Comparison of ENCODE assay signal across 8 cellular contexts in the genomic region with DNA sequence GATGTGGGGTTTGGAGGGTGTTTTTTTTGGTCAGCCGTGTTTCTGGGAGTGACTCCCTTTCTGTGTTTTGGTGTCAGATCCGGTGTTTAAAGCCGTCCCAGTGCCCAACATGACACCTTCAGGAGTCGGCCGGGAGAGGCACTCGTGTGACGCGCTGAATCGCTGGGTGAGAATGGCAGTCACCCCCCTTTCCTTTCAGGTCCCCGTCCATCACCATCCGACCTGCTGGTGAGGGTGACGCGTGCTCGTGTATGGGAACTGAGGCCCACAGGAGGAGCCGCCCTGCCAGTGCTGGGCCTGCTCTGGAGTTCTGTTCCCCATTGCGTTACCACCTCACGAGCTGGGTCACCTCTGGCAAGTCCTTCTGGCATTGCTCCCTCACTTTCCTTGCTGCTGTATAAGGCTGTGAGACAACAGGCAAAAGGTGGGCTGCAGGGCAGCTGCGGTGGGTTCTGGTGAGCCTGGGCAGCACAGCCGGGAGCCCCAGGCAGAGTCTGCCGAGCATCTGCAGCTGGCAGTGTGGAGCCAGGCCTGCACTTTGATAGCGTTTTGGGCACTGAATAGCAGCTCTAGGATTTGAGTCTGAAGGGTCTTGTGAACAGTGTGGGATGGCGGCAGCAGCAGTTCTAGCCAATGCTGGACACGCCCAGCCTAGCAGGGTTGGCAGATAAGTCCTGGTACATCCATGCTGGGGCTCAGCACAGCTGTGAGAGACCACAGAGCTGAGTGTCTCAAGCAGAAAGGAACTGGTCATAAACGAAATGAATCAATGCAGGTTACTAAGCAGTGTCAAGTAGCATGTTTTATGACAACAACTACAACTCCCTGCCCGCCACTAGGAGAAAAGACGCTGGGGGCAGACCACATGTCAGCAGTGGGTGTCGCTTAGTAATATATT. TPM values are rescaled to one million over a fixed set of nuclear protein-coding genes. Genes with fewer than 3 reads are reported as not detected.
DNase-seq lines count a peak whose midpoint lies in the region; ATAC-seq, FAIRE-seq and TF ChIP-seq lines count a peak whose summit lies in the region.
"Not testable (repeated sequence)": the region's sequence is repeated elsewhere in the genome, so short reads cannot be mapped to it uniquely, and the experiment has no call there.

No MANE protein-coding gene starts in this region.

- peaks cover 51% of the 10 kb centered on the region for H3K36me3 Mint-ChIP-seq in astrocyte (ENCODE audit: low read depth, unreplicated experiment)
- H3K36me3 Mint-ChIP-seq in nephron (ENCODE audit: low read depth) = peaks cover 74% of the 10 kb centered on the region

- ATAC-seq in RWPE2 (ENCODE audit: low read depth) (peak; percentile 40), esophagus mucosa (peak; percentile 29), left ventricle myocardium superior (peak; percentile 9)

- H3K4me3 ChIP-seq in A673 (ENCODE audit: low read depth, low read length, poor library complexity, severe bottlenecking); H7 (ENCODE audit: insufficient read depth, low read depth, low read length); RWPE2 (ENCODE audit: severe bottlenecking); astrocyte (ENCODE audit: insufficient read depth, low read depth, low read length): not testable (repeated sequence)
- H3K4me3 ChIP-seq in skeletal muscle tissue (ENCODE audit: low read length in 3 of 3) = peak overlapping the region in 1 of 3 donors; percentile 35

- not testable (repeated sequence) for H3K9ac ChIP-seq in astrocyte (ENCODE audit: low read length)
- H3K9ac ChIP-seq in skeletal muscle tissue (ENCODE audit: low read depth in 1 of 3, low read length in 3 of 3) = peak overlapping the region in 2 of 3 donors; percentile 14 to 25

- H3K4me1 Mint-ChIP-seq in astrocyte (ENCODE audit: low read depth, unreplicated experiment) (peaks cover 15% of the 10 kb centered on the region), nephron (peaks cover 23% of the 10 kb centered on the region)

- not testable (repeated sequence) for H2AFZ ChIP-seq in astrocyte (ENCODE audit: low read depth, low read length)

- not testable (repeated sequence) for H3K4me2 ChIP-seq in astrocyte (ENCODE audit: low read length)

- H3K27me3 Mint-ChIP-seq in astrocyte (ENCODE audit: low read depth, unreplicated experiment); nephron (ENCODE audit: low read depth): not testable (repeated sequence)

- not testable (repeated sequence) for H3K27me3 ChIP-seq in A673 (replicated peaks; ENCODE audit: insufficient read depth, low read depth, low read length, poor library complexity); H7 (ENCODE audit: control insufficient read depth, insufficient read depth, low read length); RWPE2 (ENCODE audit: insufficient read depth, poor library complexity, severe bottlenecking); astrocyte (ENCODE audit: insufficient read depth, low read length); skeletal muscle tissue (ENCODE audit: control insufficient read depth in 3 of 3, insufficient read depth in 3 of 3, low read length in 3 of 3)

- not testable (repeated sequence) for TF ChIP-seq CTCF in A673 (conservative IDR thresholded peaks at IDR 0.05; ENCODE audit: low read depth, low read length); RWPE2 (IDR thresholded peaks at IDR 0.05; ENCODE audit: poor library complexity, severe bottlenecking); astrocyte (IDR thresholded peaks at IDR 0.05; ENCODE audit: insufficient read depth, low read depth, low read length); nephron (IDR thresholded peaks at IDR 0.05; ENCODE audit: unreplicated experiment in 3 of 3)

- not testable (repeated sequence) for H3K9me3 Mint-ChIP-seq in astrocyte (ENCODE audit: unreplicated experiment); nephron

- H3K4me3 Mint-ChIP-seq in astrocyte (ENCODE audit: unreplicated experiment); nephron: not testable (repeated sequence)

- H3K27ac Mint-ChIP-seq in astrocyte (ENCODE audit: unreplicated experiment) (peak overlapping the region; percentile 36), nephron (peak overlapping the region; percentile 50 to 86 (median 81))

- peaks cover 24% of the 10 kb centered on the region for H3K79me2 ChIP-seq in astrocyte (ENCODE audit: insufficient read depth, low read length)

- H3K9me3 ChIP-seq in A673 (ENCODE audit: low read depth, low read length, poor library complexity, severe bottlenecking); RWPE2 (ENCODE audit: severe bottlenecking); astrocyte (ENCODE audit: insufficient read depth, low read depth, low read length); skeletal muscle tissue (ENCODE audit: control insufficient read depth in 3 of 3, low read length in 3 of 3): not testable (repeated sequence)

- H3K27ac ChIP-seq in A673 (ENCODE audit: low read depth, low read length, poor library complexity, severe bottlenecking) (peak overlapping the region; percentile 40), RWPE2 (ENCODE audit: poor library complexity, severe bottlenecking) (peak overlapping the region; percentile 2), skeletal muscle tissue (ENCODE audit: low read depth, low read length) (peak overlapping the region; percentile 36)
- H3K27ac ChIP-seq in astrocyte (ENCODE audit: low read depth, low read length) = not testable (repeated sequence)

- peaks cover 59% of the 10 kb centered on the region for H4K20me1 ChIP-seq in astrocyte (ENCODE audit: insufficient read depth, low read length)

- peak; percentile 29 for FAIRE-seq in astrocyte (lab: Jason Lieb, UNC)

- POLR2A ChIA-PET in A673 (lab: Charles Lee; ENCODE audit: low non-redundant PET) = not testable (repeated sequence)

- CTCF ChIA-PET in A673 (lab: Charles Lee) = not testable (repeated sequence)

- H3K36me3 ChIP-seq in A673 (ENCODE audit: insufficient read depth, low read length, poor library complexity, severe bottlenecking) (peaks cover 45% of the 10 kb centered on the region), H7 (replicated peaks; ENCODE audit: control insufficient read depth, insufficient read depth, low read length) (peaks cover 27% of the 10 kb centered on the region), RWPE2 (ENCODE audit: low read depth) (peaks cover 54% of the 10 kb centered on the region), astrocyte (ENCODE audit: insufficient read depth, low read length) (peaks cover 38% of the 10 kb centered on the region), skeletal muscle tissue (ENCODE audit: control insufficient read depth in 3 of 3, insufficient read depth in 3 of 3, low read length in 3 of 3) (peaks cover 36 to 47% (median 43%) of the 10 kb centered on the region in 3 donors)

- DNase-seq in A673 (ENCODE audit: low spot score); RWPE2 (ENCODE audit: low spot score); left ventricle myocardium superior: not testable (repeated sequence)
- DNase-seq in H7 (peak; percentile 41), astrocyte (ENCODE audit: low read depth) (peak; percentile 25)

- not testable (repeated sequence) for BruUV-seq in A673 (replicated peaks; lab: Mats Ljungman, UMichigan)

- intact Hi-C loops in A673 (cut with micrococcal nuclease; ENCODE audit: unreplicated experiment); left ventricle myocardium superior (cut with micrococcal nuclease): not testable (repeated sequence)

- peaks cover 14% of the 10 kb centered on the region for H3K4me1 ChIP-seq in A673 (ENCODE audit: insufficient read depth, low read length, poor library complexity, severe bottlenecking)
- H3K4me1 ChIP-seq in RWPE2 (ENCODE audit: insufficient read depth, poor library complexity, severe bottlenecking) = peaks cover 13% of the 10 kb centered on the region
- H3K4me1 ChIP-seq in astrocyte (ENCODE audit: insufficient read depth, low read length) = peaks cover 20% of the 10 kb centered on the region
- peaks cover 19 to 35% (median 22%) of the 10 kb centered on the region in 3 donors for H3K4me1 ChIP-seq in skeletal muscle tissue (ENCODE audit: control insufficient read depth in 3 of 3, insufficient read depth in 3 of 3, low read length in 3 of 3)

RNA-seq across cellular contexts. Expression of a gene that starts 26.8 kb away (rescaled TPM):
- total RNA-seq in A673 (2021) = 55.5 and 59.7 TPM in 2 replicates
- total RNA-seq in H7 (2014; rRNA removed; shearing (Covaris generic)) = 54.8 and 57.4 TPM in 2 replicates
- 61.3 and 66.3 TPM in 2 replicates for total RNA-seq in astrocyte
- total RNA-seq in esophagus mucosa = 23.9 TPM
- total RNA-seq in left ventricle myocardium superior = 23.7 TPM
- 39.7 TPM for total RNA-seq in skeletal muscle tissue

RNA-seq across cellular contexts. Expression of a gene that starts 54.2 kb away (rescaled TPM):
- 101 and 103 TPM in 2 replicates for total RNA-seq in A673 (2021)
- 67.5 and 82.0 TPM in 2 replicates for total RNA-seq in H7 (2014; rRNA removed; shearing (Covaris generic))
- total RNA-seq in astrocyte = 123 and 127 TPM in 2 replicates
- total RNA-seq in esophagus mucosa = 54.5 TPM
- 82.0 TPM for total RNA-seq in left ventricle myocardium superior
- 36.0 TPM for total RNA-seq in skeletal muscle tissue
